8 cellular contexts compared by ENCODE assay signal in the genomic region with DNA sequence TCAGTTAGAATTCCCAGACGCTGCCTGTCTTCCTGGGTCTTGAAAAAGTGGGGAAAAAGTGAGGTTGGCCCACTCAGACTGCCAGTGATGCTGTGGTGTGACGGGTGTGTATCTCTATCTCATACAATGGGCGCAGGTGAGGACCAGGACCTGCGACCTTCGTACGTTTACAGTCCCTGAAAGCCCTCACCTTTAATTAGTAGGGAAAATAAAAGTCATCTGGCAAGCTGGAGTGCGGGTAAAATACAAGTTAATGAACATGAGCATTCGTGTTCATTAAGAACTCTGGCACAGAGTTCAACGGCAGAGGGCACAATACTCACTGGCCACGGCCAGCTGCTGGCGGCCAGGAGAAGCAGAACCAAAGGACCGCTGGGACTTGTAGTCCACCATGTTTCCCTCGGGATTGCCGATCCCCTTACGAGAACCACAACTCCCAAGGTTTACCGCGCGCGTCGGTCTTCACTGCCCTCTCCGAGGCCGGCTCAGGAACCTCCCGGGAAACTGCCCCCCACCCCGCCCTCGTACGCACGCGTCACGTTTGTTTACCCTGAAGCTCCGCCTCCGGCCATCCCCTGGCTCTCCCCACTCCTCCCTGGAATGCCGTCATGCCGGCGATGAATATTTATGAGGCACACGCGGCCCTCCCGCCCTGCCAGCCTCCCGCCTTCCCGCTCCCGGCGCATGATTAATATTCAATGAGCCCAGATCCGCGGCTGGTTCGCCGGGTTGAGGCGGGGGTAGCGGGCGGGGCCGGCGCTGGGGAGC. TPM values are rescaled to one million over a fixed set of nuclear protein-coding genes. Genes with fewer than 3 reads are reported as not detected.
DNase-seq lines count a peak whose midpoint lies in the region; ATAC-seq and TF ChIP-seq lines count a peak whose summit lies in the region.

No MANE protein-coding gene starts in this region.

- peak; percentile 86 for ATAC-seq in naive thymus-derived CD4-positive, alpha-beta T cell
- peak; percentile 91 for ATAC-seq in stimulated activated memory B cell treated with anti-CD40 and anti-IgM and Interleukin-4, amounts not matched to agents 10 μg/mL and 1 μg/mL and 100 μg/mL, for 72 hours

- TF ChIP-seq CTCF in LNCaP clone FGC (IDR thresholded peaks at IDR 0.05; ENCODE audit: control insufficient read depth, extremely low read depth, insufficient read depth) (peak; percentile 83), fibroblast of mammary gland (conservative IDR thresholded peaks at IDR 0.05; ENCODE audit: control insufficient read depth, insufficient read depth, low read depth, low read length) (peak; percentile 75)

- H3K27ac ChIP-seq in naive thymus-derived CD4-positive, alpha-beta T cell (ENCODE audit: low read depth, low read length), result peak overlapping the region; percentile 78

- H3K27ac Mint-ChIP-seq in naive thymus-derived CD4-positive, alpha-beta T cell, result peak overlapping the region; percentile 84 to 99 (median 95)
- H3K27ac Mint-ChIP-seq in stimulated activated memory B cell treated with anti-CD40 and anti-IgM and Interleukin-4, amounts not matched to agents 10 μg/mL and 1 μg/mL and 100 μg/mL, for 72 hours, result peak overlapping the region; percentile 78

- peak overlapping the region; percentile 58 for H3K4me3 ChIP-seq in LNCaP clone FGC (ENCODE audit: low read depth, low read length)
- H3K4me3 ChIP-seq in fibroblast of mammary gland (ENCODE audit: control insufficient read depth, low read depth, low read length), result peak overlapping the region; percentile 62
- H3K4me3 ChIP-seq in naive thymus-derived CD4-positive, alpha-beta T cell (ENCODE audit: low read length), result peak overlapping the region; percentile 84

- DNase-seq in ELF-1 (ENCODE audit: low read depth, low spot score) (peak; percentile 100), H4 (ENCODE audit: low spot score) (peak; percentile 100), LNCaP clone FGC (ENCODE audit: low read depth) (peak; percentile 100), RPMI8226 (peak; percentile 100), fibroblast of mammary gland (ENCODE audit: low read depth) (peak; percentile 100)
- peak; percentile 90 for DNase-seq in activated T-helper 9 cell treated with anti-CD3 and anti-CD28 coated beads, Interleukin-2, amount 50 U/mL, for 16 hours (ENCODE audit: low read depth)
- peak; percentile 82 to 91 (median 88) for DNase-seq in naive thymus-derived CD4-positive, alpha-beta T cell

- peaks cover 11 to 34% (median 30%) of the 10 kb centered on the region in 7 donors for H3K4me1 Mint-ChIP-seq in naive thymus-derived CD4-positive, alpha-beta T cell
- peaks cover 30% of the 10 kb centered on the region for H3K4me1 Mint-ChIP-seq in stimulated activated memory B cell treated with anti-CD40 and anti-IgM and Interleukin-4, amounts not matched to agents 10 μg/mL and 1 μg/mL and 100 μg/mL, for 72 hours

- H3K9me3 ChIP-seq in naive thymus-derived CD4-positive, alpha-beta T cell (ENCODE audit: control insufficient read depth in 2 of 3, low read length in 3 of 3), result no peaks in the 10 kb centered on the region

- intact Hi-C loops in naive thymus-derived CD4-positive, alpha-beta T cell (cut with micrococcal nuclease), result loop anchor here (1.0 to 10.0 kb wide), 28 partner anchors 67 to 1260 kb away; partner anchors contain the start of genes KDSR (in 2 of the 2), PIGN (in 2 of the 2), RELCH (in 2 of the 2) and SERPINB8 (in 2 of the 2)

- no peaks in the 10 kb centered on the region for H3K9me3 Mint-ChIP-seq in naive thymus-derived CD4-positive, alpha-beta T cell
- no peaks in the 10 kb centered on the region for H3K9me3 Mint-ChIP-seq in stimulated activated memory B cell treated with anti-CD40 and anti-IgM and Interleukin-4, amounts not matched to agents 10 μg/mL and 1 μg/mL and 100 μg/mL, for 72 hours

- peaks cover 0 to 22% (median 0%) of the 10 kb centered on the region in 5 donors for H3K27me3 Mint-ChIP-seq in naive thymus-derived CD4-positive, alpha-beta T cell
- no peaks in the 10 kb centered on the region for H3K27me3 Mint-ChIP-seq in stimulated activated memory B cell treated with anti-CD40 and anti-IgM and Interleukin-4, amounts not matched to agents 10 μg/mL and 1 μg/mL and 100 μg/mL, for 72 hours

- no peaks in the 10 kb centered on the region for H3K27me3 ChIP-seq in naive thymus-derived CD4-positive, alpha-beta T cell (ENCODE audit: control insufficient read depth in 2 of 2, insufficient read depth in 2 of 2, low read length in 2 of 2)

- POLR2A ChIA-PET in naive thymus-derived CD4-positive, alpha-beta T cell (lab: Charles Lee), result interaction anchor here (0.7 to 2.1 kb wide), 9 partner anchors 10 to 708 kb away, joined by 3 to 8 read pairs (median 3); partner anchors contain the start of genes VPS4B and ZCCHC2

- H3K36me3 ChIP-seq in naive thymus-derived CD4-positive, alpha-beta T cell (ENCODE audit: control insufficient read depth in 2 of 3, insufficient read depth in 3 of 3, low read length in 3 of 3), result no peaks in the 10 kb centered on the region

- H3K36me3 Mint-ChIP-seq in naive thymus-derived CD4-positive, alpha-beta T cell, result no peaks in the 10 kb centered on the region
- no peaks in the 10 kb centered on the region for H3K36me3 Mint-ChIP-seq in stimulated activated memory B cell treated with anti-CD40 and anti-IgM and Interleukin-4, amounts not matched to agents 10 μg/mL and 1 μg/mL and 100 μg/mL, for 72 hours

- peak overlapping the region; percentile 80 to 96 (median 90) for H3K4me3 Mint-ChIP-seq in naive thymus-derived CD4-positive, alpha-beta T cell
- H3K4me3 Mint-ChIP-seq in stimulated activated memory B cell treated with anti-CD40 and anti-IgM and Interleukin-4, amounts not matched to agents 10 μg/mL and 1 μg/mL and 100 μg/mL, for 72 hours, result peak overlapping the region; percentile 74

- peaks cover 0 to 12% of the 10 kb centered on the region in 2 donors for H3K4me1 ChIP-seq in naive thymus-derived CD4-positive, alpha-beta T cell (ENCODE audit: control insufficient read depth in 2 of 2, insufficient read depth in 2 of 2, low read length in 2 of 2)

- CTCF ChIA-PET in naive thymus-derived CD4-positive, alpha-beta T cell (lab: Charles Lee), result interaction anchor here (0.6 to 2.1 kb wide), 7 partner anchors 12 to 490 kb away, joined by 3 to 17 read pairs (median 3); no protein-coding TSS in a partner anchor

RNA-seq across cellular contexts. Expression of gene PHLPP1, which starts 0.5 kb away (rescaled TPM):
- 3.7 and 5.6 TPM in 2 replicates for total RNA-seq in H4 (2014; rRNA removed; shearing (Covaris generic))
- 1 to 10 TPM; 5.5 to 9.7 (median 8.1) TPM for total RNA-seq in naive thymus-derived CD4-positive, alpha-beta T cell
- polyA plus RNA-seq in naive thymus-derived CD4-positive, alpha-beta T cell, result under 1 TPM; 0.07 to 0.28 TPM

Comparison
In these comparisons a context has a peak if more than half of its experiments do, and no peak if none do; other contexts are left out.
1. Peak in every context shown above with its lines: DNase-seq, ATAC-seq, H3K4me3 ChIP-seq and H3K27ac ChIP-seq.